21 cellular contexts compared by ENCODE assay signal in the genomic region with DNA sequence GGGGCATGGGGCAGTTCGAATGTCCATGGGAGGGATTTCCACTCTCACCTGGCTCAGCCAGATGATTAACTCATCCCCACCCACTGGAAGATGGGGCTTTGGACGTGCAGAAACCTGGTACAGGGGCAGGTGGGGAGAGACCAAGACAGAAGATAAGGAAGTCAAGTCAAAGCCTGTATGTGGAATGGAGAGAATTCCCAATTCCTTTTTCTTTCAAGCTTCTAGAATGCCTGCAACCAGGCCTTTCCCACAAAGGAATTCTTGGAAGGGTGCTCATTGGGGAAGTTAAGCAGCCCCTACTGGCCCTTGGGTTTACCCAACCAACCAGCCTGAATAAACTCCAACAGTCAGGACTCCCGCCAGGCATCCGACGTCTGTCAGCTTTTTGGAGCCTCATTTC. TPM values are rescaled to one million over a fixed set of nuclear protein-coding genes. Genes with fewer than 3 reads are reported as not detected.
A peak's percentile ranks its signal among the peaks of the same experiment; 100 is the strongest.
DNase-seq lines count a peak whose midpoint lies in the region; ATAC-seq and TF ChIP-seq lines count a peak whose summit lies in the region.
"Had no signal": no experiment of that assay in that cellular context is flagged by ENCODE, and none has a peak within 500 bp of the region (broad histone marks: within the 10 kb centered on the region; RNA-seq: fewer than 3 reads in every experiment).

No MANE protein-coding gene starts in this region.

- CTCF ChIA-PET in CD8-positive, alpha-beta T cell (lab: Charles Lee): interaction anchor here (1.0 to 9.5 kb wide), 2 partner anchors 11 to 63 kb away, joined by 4 to 75 read pairs; partner anchors contain the start of gene MYO1G

- H3K27ac ChIP-seq in CD8-positive, alpha-beta T cell (ENCODE audit: low read depth, low read length): no peak overlapping the region
- no peak overlapping the region for H3K27ac ChIP-seq in Karpas-422 (ENCODE audit: low read length)
- H3K27ac ChIP-seq: cardiac muscle cell, SK-N-MC, thoracic aorta, VCaP had no signal

- H3K36me3 ChIP-seq in CD8-positive, alpha-beta T cell (ENCODE audit: insufficient read depth, low read length): peaks cover 41% of the 10 kb centered on the region
- peaks cover 43% of the 10 kb centered on the region; the same call in 1 of the 2 replicates for H3K36me3 ChIP-seq in Karpas-422 (ENCODE audit: insufficient read depth, low read length)

- H3K9ac ChIP-seq in Karpas-422 (ENCODE audit: low read length): no peak overlapping the region

- H3K4me3 ChIP-seq in CD8-positive, alpha-beta T cell (ENCODE audit: low read depth, low read length): no peak overlapping the region
- H3K4me3 ChIP-seq in Karpas-422 (ENCODE audit: low read length): no peak overlapping the region
- H3K4me3 ChIP-seq: cardiac muscle cell, mucosa of descending colon, SK-N-MC, thoracic aorta had no signal

- peaks cover 66% of the 10 kb centered on the region for H3K79me2 ChIP-seq in Karpas-422 (ENCODE audit: low read length)

- H3K4me1 ChIP-seq in CD8-positive, alpha-beta T cell (ENCODE audit: insufficient read depth, low read length): peaks cover 40% of the 10 kb centered on the region
- no peaks in the 10 kb centered on the region for H3K4me1 ChIP-seq in Karpas-422 (ENCODE audit: low read length)

- intact Hi-C loops in CD14-positive monocyte (cut with micrococcal nuclease): no loop called here
- intact Hi-C loops in CD8-positive, alpha-beta T cell (cut with DNase I, micrococcal nuclease): no loop called here

- H3K27me3 Mint-ChIP-seq in CD14-positive monocyte (ENCODE audit: low read depth in 3 of 3) (peaks cover 0 to 2% (median 0%) of the 10 kb centered on the region in 3 donors), memory B cell (no peaks in the 10 kb centered on the region)
- no peaks in the 10 kb centered on the region for H3K27me3 Mint-ChIP-seq in CD8-positive, alpha-beta T cell (ENCODE audit: low read depth)
- no peaks in the 10 kb centered on the region for H3K27me3 Mint-ChIP-seq in activated naive CD8-positive, alpha-beta T cell

- H4K20me1 ChIP-seq in Karpas-422 (ENCODE audit: insufficient read depth, low read depth, low read length): peaks cover 14% of the 10 kb centered on the region; the same call in 1 of the 2 replicates

- TF ChIP-seq CTCF in CD14-positive monocyte (IDR thresholded peaks at IDR 0.05): no peak
- TF ChIP-seq CTCF in CD8-positive, alpha-beta T cell (IDR thresholded peaks at IDR 0.05): no peak

- peak overlapping the region in 4 of 7 donors; percentile 44 to 84 (median 72) for H3K27ac Mint-ChIP-seq in CD14-positive monocyte
- peak overlapping the region; percentile 88 for H3K27ac Mint-ChIP-seq in CD8-positive, alpha-beta T cell
- H3K27ac Mint-ChIP-seq in activated naive CD8-positive, alpha-beta T cell: peak overlapping the region; percentile 97
- peak overlapping the region; percentile 17 for H3K27ac Mint-ChIP-seq in memory B cell

- peaks cover 66 to 79% of the 10 kb centered on the region in 2 donors for H3K36me3 Mint-ChIP-seq in CD14-positive monocyte
- H3K36me3 Mint-ChIP-seq in CD8-positive, alpha-beta T cell: peaks cover 78% of the 10 kb centered on the region
- H3K36me3 Mint-ChIP-seq in activated naive CD8-positive, alpha-beta T cell: peaks cover 13% of the 10 kb centered on the region
- peaks cover 38% of the 10 kb centered on the region for H3K36me3 Mint-ChIP-seq in memory B cell

- DNase-seq in CD14-positive monocyte (ENCODE audit: low spot score) (no peak), memory B cell (ENCODE audit: low spot score in 2 of 2) (no peak), cerebellar nuclear complex (lab: John Stamatoyannopoulos, UW) (no peak), Karpas-422 (no peak)
- DNase-seq in CD8-positive, alpha-beta T cell: no peak
- DNase-seq: activated CD4-positive, alpha-beta T cell treated with anti-CD3 and anti-CD28 coated beads, Interleukin-2, amount 50 U/mL, for 48 hours; amniotic stem cell; erythroblast; GF-D8; hippocampal formation; mucosa of descending colon; NCI-H1417 treated with DMSO at 0.1 percent for 48 hours; NCI-H510A; RPMI8226 had no signal

- no peak for ATAC-seq in CD8-positive, alpha-beta T cell
- ATAC-seq in memory B cell (ENCODE audit: low read depth) (no peak), HG03097 (IDR thresholded peaks at IDR 0.05; ENCODE audit: low FRiP score, unreplicated experiment) (no peak)
- ATAC-seq: mucosa of descending colon had no signal

- H3K9me3 Mint-ChIP-seq in CD14-positive monocyte (no peaks in the 10 kb centered on the region), memory B cell (no peaks in the 10 kb centered on the region)
- H3K9me3 Mint-ChIP-seq in CD8-positive, alpha-beta T cell: no peaks in the 10 kb centered on the region
- H3K9me3 Mint-ChIP-seq in activated naive CD8-positive, alpha-beta T cell (ENCODE audit: low read depth): no peaks in the 10 kb centered on the region

- POLR2A ChIA-PET in CD8-positive, alpha-beta T cell (lab: Charles Lee): interaction anchor here (1.1 to 1.4 kb wide), 2 partner anchors 10 to 38 kb away, joined by 3 to 6 read pairs; partner anchors contain the start of gene CCM2

- no peak overlapping the region for H2AFZ ChIP-seq in Karpas-422 (ENCODE audit: low read length)

- H3K9me2 ChIP-seq in Karpas-422 (replicated peaks; ENCODE audit: insufficient read depth, low read length): no peaks in the 10 kb centered on the region

- H3K4me1 Mint-ChIP-seq in CD14-positive monocyte (peaks cover 24% of the 10 kb centered on the region), memory B cell (peaks cover 34% of the 10 kb centered on the region)
- H3K4me1 Mint-ChIP-seq in CD8-positive, alpha-beta T cell (ENCODE audit: low read depth): peaks cover 63% of the 10 kb centered on the region
- peaks cover 59% of the 10 kb centered on the region for H3K4me1 Mint-ChIP-seq in activated naive CD8-positive, alpha-beta T cell (ENCODE audit: low read depth)

- H3K9me3 ChIP-seq in CD8-positive, alpha-beta T cell (ENCODE audit: low read length): no peaks in the 10 kb centered on the region
- no peaks in the 10 kb centered on the region for H3K9me3 ChIP-seq in Karpas-422 (ENCODE audit: low read length)
- H3K9me3 ChIP-seq: mucosa of descending colon, thoracic aorta had no signal

- no peak overlapping the region for H3K4me3 Mint-ChIP-seq in CD14-positive monocyte
- H3K4me3 Mint-ChIP-seq in CD8-positive, alpha-beta T cell: no peak overlapping the region
- H3K4me3 Mint-ChIP-seq in activated naive CD8-positive, alpha-beta T cell: no peak overlapping the region
- H3K4me3 Mint-ChIP-seq in memory B cell: no peak overlapping the region

- no peak overlapping the region for H3K4me2 ChIP-seq in Karpas-422 (ENCODE audit: low read depth, low read length, poor library complexity, severe bottlenecking)

- H3K27me3 ChIP-seq in CD8-positive, alpha-beta T cell (ENCODE audit: insufficient read depth, low read length): no peaks in the 10 kb centered on the region
- no peaks in the 10 kb centered on the region for H3K27me3 ChIP-seq in Karpas-422 (ENCODE audit: low read length)
- H3K27me3 ChIP-seq: cardiac muscle cell had no signal

RNA-seq across cellular contexts. Expression of gene CCM2, which starts 39.1 kb away (rescaled TPM):
- polyA plus RNA-seq in CD14-positive monocyte: 10 to 100 TPM; 38.5 to 51.4 TPM
- 10 to 100 TPM; 42.8 to 44.6 TPM for total RNA-seq in CD8-positive, alpha-beta T cell
- total RNA-seq in Karpas-422 (2014; rRNA removed; shearing (Covaris generic); ENCODE audit: low replicate concordance): 42.5 and 78.8 TPM in 2 replicates

RNA-seq across cellular contexts. Expression of gene NACAD, which starts 49.7 kb away (rescaled TPM):
- polyA plus RNA-seq in CD14-positive monocyte: not detected
- total RNA-seq in CD8-positive, alpha-beta T cell: 1 to 10 TPM in 1 of 2 experiments, under 1 TPM in 1; 0.68 to 1.7 TPM
- total RNA-seq in Karpas-422 (2014; rRNA removed; shearing (Covaris generic); ENCODE audit: low replicate concordance): 0.04 TPM in 1 of 2 replicates, not detected in the other
- total RNA-seq: MCF 10A had no signal

Comparison
In these comparisons a context has a peak if more than half of its experiments do, and no peak if none do; other contexts are left out.
1. H3K27ac Mint-ChIP-seq: peak in every context shown above with its lines; median percentile 97 in activated naive CD8-positive, alpha-beta T cell; 88 in CD8-positive, alpha-beta T cell; 72 in CD14-positive monocyte; 17 in memory B cell.